ENCODE assay signal across 8 cellular contexts in the genomic region with DNA sequence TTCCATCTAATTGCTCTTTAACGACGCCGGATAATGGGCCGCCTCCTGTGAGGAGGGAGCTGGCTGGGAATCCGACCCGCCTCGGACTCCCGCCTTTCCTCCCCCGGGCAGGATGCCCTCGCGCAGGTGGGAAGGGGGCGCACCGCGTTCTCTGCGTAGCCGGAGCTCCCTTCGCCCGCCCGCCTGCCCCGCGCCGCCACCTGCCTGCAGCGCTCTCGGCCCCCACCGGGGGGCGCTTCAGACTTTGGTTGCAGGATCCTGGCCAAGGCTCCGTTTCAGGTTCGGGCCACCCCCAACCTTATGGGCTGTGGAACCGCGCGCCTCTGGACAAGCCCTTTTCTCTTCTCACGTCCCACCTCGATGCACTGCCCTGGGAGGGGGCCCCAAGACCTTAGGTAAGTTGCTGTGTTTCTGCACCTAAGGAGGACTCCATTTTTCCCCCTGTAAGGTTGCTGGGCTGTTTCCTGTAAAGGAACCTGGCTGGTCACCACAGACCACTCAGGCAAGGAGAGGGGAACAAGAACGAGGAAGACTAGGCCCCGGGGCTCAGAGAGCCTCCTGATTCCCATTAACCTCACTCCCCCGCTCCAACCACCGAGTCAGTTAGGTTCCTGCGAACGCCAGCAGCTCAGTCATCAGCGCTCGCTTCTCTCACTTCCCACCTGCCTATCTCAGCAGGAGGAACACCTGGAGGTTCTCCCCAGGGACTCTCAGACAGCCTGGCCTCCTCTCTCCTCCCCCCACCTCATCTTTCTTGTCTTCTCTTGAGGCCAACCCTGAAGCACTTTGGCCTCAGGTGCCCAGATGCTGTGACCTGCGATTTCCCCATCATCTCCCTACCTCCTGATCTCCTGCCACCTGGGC. TPM values are rescaled to one million over a fixed set of nuclear protein-coding genes. Genes with fewer than 3 reads are reported as not detected.
DNase-seq lines count a peak whose midpoint lies in the region; ATAC-seq and TF ChIP-seq lines count a peak whose summit lies in the region.

No MANE protein-coding gene starts in this region.

- TF ChIP-seq CTCF in liver (IDR thresholded peaks at IDR 0.05; ENCODE audit: low read depth, low read length, missing input control): peak; percentile 73

- H3K9me3 ChIP-seq in BLaER1: no peaks in the 10 kb centered on the region
- no peaks in the 10 kb centered on the region for H3K9me3 ChIP-seq in liver (ENCODE audit: control insufficient read depth in 4 of 4, low read length in 3 of 4)

- H3K4me3 ChIP-seq in BLaER1 (no peak overlapping the region), liver (ENCODE audit: low read depth in 1 of 3, low read length in 3 of 3) (no peak overlapping the region)

- H3K4me1 ChIP-seq in BLaER1: peaks cover 44% of the 10 kb centered on the region
- peaks cover 0 to 11% (median 5%) of the 10 kb centered on the region in 4 donors for H3K4me1 ChIP-seq in liver (ENCODE audit: control insufficient read depth in 4 of 4, insufficient read depth in 4 of 4, low read length in 3 of 4)

- H3K4me2 ChIP-seq in BLaER1: peak overlapping the region; percentile 71

- H3K9ac ChIP-seq in BLaER1: no peak overlapping the region
- H3K9ac ChIP-seq in liver (ENCODE audit: low read depth in 1 of 2, low read length in 2 of 2): no peak overlapping the region

- ATAC-seq in GM21447 (IDR thresholded peaks at IDR 0.05; ENCODE audit: unreplicated experiment): peak; percentile 65
- ATAC-seq in activated CD4-positive, CD25-positive, alpha-beta regulatory T cell treated with anti-CD3 and anti-CD28 coated beads, Interleukin-2, amount 50 U/mL, for 24 hours: peak; percentile 80 to 85

- 14% methylated on average over 42 of the region's 42 CpGs for WGBS in liver

- H3K27me3 ChIP-seq in BLaER1 (peaks cover 43% of the 10 kb centered on the region), liver (ENCODE audit: control insufficient read depth in 4 of 4, insufficient read depth in 4 of 4, low read length in 3 of 4) (peaks cover 0 to 6% (median 2%) of the 10 kb centered on the region in 4 donors)

- H3K27ac ChIP-seq in BLaER1 (no peak overlapping the region), liver (ENCODE audit: low read depth in 1 of 2, low read length in 2 of 2) (no peak overlapping the region)

- H4K20me1 ChIP-seq in BLaER1: peaks cover 55% of the 10 kb centered on the region

- H3K36me3 ChIP-seq in BLaER1 (peaks cover 24% of the 10 kb centered on the region), liver (ENCODE audit: control insufficient read depth in 4 of 4, insufficient read depth in 3 of 4, low read depth in 1 of 4, low read length in 3 of 4) (no peaks in the 10 kb centered on the region)

- DNase-seq in NCI-H128 (lab: John Stamatoyannopoulos, UW; ENCODE audit: unreplicated experiment) (peak; percentile 17), cerebellar cortex (ENCODE audit: low spot score) (peak; percentile 42), hippocampal formation (lab: John Stamatoyannopoulos, UW) (no peak)
- DNase-seq in stimulated activated CD8-positive, alpha-beta memory T cell treated with anti-CD3 and anti-CD28 coated beads, Interleukin-15, amount 100 ng/mL, for 1 hour (ENCODE audit: low read depth): peak; percentile 57

- TF ChIP-seq RAD21 in liver (IDR thresholded peaks at IDR 0.05): peak; percentile 47 to 75

TF ChIP-seq in liver, 16 proteins besides CTCF, POLR2A, EP300 and RAD21:
- TF ChIP-seq, protein P1, sequence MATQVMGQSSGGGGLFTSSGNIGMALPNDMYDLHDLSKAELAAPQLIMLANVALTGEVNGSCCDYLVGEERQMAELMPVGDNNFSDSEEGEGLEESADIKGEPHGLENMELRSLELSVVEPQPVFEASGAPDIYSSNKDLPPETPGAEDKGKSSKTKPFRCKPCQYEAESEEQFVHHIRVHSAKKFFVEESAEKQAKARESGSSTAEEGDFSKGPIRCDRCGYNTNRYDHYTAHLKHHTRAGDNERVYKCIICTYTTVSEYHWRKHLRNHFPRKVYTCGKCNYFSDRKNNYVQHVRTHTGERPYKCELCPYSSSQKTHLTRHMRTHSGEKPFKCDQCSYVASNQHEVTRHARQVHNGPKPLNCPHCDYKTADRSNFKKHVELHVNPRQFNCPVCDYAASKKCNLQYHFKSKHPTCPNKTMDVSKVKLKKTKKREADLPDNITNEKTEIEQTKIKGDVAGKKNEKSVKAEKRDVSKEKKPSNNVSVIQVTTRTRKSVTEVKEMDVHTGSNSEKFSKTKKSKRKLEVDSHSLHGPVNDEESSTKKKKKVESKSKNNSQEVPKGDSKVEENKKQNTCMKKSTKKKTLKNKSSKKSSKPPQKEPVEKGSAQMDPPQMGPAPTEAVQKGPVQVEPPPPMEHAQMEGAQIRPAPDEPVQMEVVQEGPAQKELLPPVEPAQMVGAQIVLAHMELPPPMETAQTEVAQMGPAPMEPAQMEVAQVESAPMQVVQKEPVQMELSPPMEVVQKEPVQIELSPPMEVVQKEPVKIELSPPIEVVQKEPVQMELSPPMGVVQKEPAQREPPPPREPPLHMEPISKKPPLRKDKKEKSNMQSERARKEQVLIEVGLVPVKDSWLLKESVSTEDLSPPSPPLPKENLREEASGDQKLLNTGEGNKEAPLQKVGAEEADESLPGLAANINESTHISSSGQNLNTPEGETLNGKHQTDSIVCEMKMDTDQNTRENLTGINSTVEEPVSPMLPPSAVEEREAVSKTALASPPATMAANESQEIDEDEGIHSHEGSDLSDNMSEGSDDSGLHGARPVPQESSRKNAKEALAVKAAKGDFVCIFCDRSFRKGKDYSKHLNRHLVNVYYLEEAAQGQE (IDR thresholded peaks at IDR 0.05): no peak
- TF ChIP-seq TAF1 (conservative IDR thresholded peaks at IDR 0.05) (no peak), RXRA (IDR thresholded peaks at IDR 0.05) (no peak), JUND (IDR thresholded peaks at IDR 0.05) (no peak), NR2F2 (IDR thresholded peaks at IDR 0.05) (no peak), SP1 (IDR thresholded peaks at IDR 0.05) (no peak), ATF3 (IDR thresholded peaks at IDR 0.05) (no peak), FOXA2 (IDR thresholded peaks at IDR 0.05) (no peak), EGR1 (IDR thresholded peaks at IDR 0.05; ENCODE audit: low read depth in 2 of 2) (no peak)
TF ChIP-seq in liver: peak in this region for 0.

RNA-seq across cellular contexts. Expression of gene KAZALD1, which starts 11.4 kb away (rescaled TPM):
- 1 to 10 TPM in 1 of 2 donors, under 1 TPM in 1; 0.92 to 1.2 TPM for total RNA-seq in liver
- under 1 TPM; 0.21 to 0.50 TPM for polyA plus RNA-seq in liver

RNA-seq across cellular contexts. Expression of gene SFXN3, which starts 19.4 kb away (rescaled TPM):
- total RNA-seq in liver: 10 to 100 TPM in 1 of 2 donors, 1 to 10 TPM in 1; 8.9 to 11.1 TPM
- polyA plus RNA-seq in liver: 1 to 10 TPM; 1.7 to 3.8 TPM

RNA-seq across cellular contexts. Expression of gene PDZD7, which starts 19.5 kb away (rescaled TPM):
- total RNA-seq in liver: under 1 TPM in 1 of 2 donors, not detected in 1; 0.09 TPM
- under 1 TPM; 0.06 to 0.07 TPM for polyA plus RNA-seq in liver

RNA-seq across cellular contexts. Expression of gene LZTS2, which starts 50.8 kb away (rescaled TPM):
- 10 to 100 TPM in 1 of 2 donors, 1 to 10 TPM in 1; 9.9 to 10.3 TPM for total RNA-seq in liver
- 1 to 10 TPM; 2.1 to 9.2 TPM for polyA plus RNA-seq in liver

Comparison
In these comparisons a context has a peak if more than half of its experiments do, and no peak if none do; other contexts are left out.
1. DNase-seq: peak in NCI-H128 (single experiment), cerebellar cortex (single experiment) and stimulated activated CD8-positive, alpha-beta memory T cell treated with anti-CD3 and anti-CD28 coated beads, Interleukin-15, amount 100 ng/mL, for 1 hour (single experiment); none in hippocampal formation (0 of 2).